In genomic region chr4:7464259-7464655, GRCh38 we compare ENCODE assay signal across 1 cellular context.
TF ChIP-seq lines count a peak whose summit lies in the region.

No MANE protein-coding gene starts in this region.

TF ChIP-seq in H1, 55 proteins besides CTCF, POLR2A, EP300 and RAD21:
- TF ChIP-seq RXRA (IDR thresholded peaks at IDR 0.05; ENCODE audit: insufficient read depth, low read depth, low read length) (no peak), TEAD4 (IDR thresholded peaks at IDR 0.05; ENCODE audit: low read depth, low read length) (0 out of 2 replicates have a peak, but pooled peaks have one; percentile 25)
TF ChIP-seq in H1: peak in this region for 1.
